2 cellular contexts compared by ENCODE assay signal in genomic region chr12:65282840-65283239, GRCh38.
TF ChIP-seq lines count a peak whose summit lies in the region.

No MANE protein-coding gene starts in this region.

TF ChIP-seq in SK-N-SH, 30 proteins besides CTCF, POLR2A, EP300 and RAD21 (continued from another document):
- no peak for TF ChIP-seq USF1 (IDR thresholded peaks at IDR 0.05; ENCODE audit: borderline replicate concordance, low read depth)
- TF ChIP-seq POLR2AphosphoS5 (IDR thresholded peaks at IDR 0.05; ENCODE audit: low read depth, low read length) = no peak

TF ChIP-seq in SK-N-SH treated with all-trans-retinoic acid at 6 μM for 48 hours, 23 proteins besides CTCF, POLR2A, EP300 and RAD21:
- TF ChIP-seq CSRNP3 (CRISPR knock-in tag; IDR thresholded peaks at IDR 0.05) = no peak
- no peak for TF ChIP-seq ESRRG (CRISPR knock-in tag; IDR thresholded peaks at IDR 0.05)
- no peak for TF ChIP-seq TOX (CRISPR knock-in tag; IDR thresholded peaks at IDR 0.05; ENCODE audit: borderline replicate concordance)
- TF ChIP-seq ARNTL (CRISPR knock-in tag; IDR thresholded peaks at IDR 0.05; ENCODE audit: borderline replicate concordance, low read depth) = no peak
- TF ChIP-seq ZFP30 (CRISPR knock-in tag; IDR thresholded peaks at IDR 0.05) = no peak
- no peak for TF ChIP-seq ZNF8 (CRISPR knock-in tag; IDR thresholded peaks at IDR 0.05)
- TF ChIP-seq CSDC2 (CRISPR knock-in tag; IDR thresholded peaks at IDR 0.05) = no peak
- no peak for TF ChIP-seq RARB (CRISPR knock-in tag; IDR thresholded peaks at IDR 0.05)
